ENCODE assay signal across 22 cellular contexts in genomic region chr11:71255323-71255722, GRCh38. TPM values are rescaled to one million over a fixed set of nuclear protein-coding genes. Genes with fewer than 3 reads are reported as not detected.
DNase-seq lines count a peak whose midpoint lies in the region; ATAC-seq and TF ChIP-seq lines count a peak whose summit lies in the region.
"Had no signal": no experiment of that assay in that cellular context is flagged by ENCODE, and none has a peak within 500 bp of the region (broad histone marks: within the 10 kb centered on the region; RNA-seq: fewer than 3 reads in every experiment).

No MANE protein-coding gene starts in this region.

- no peak overlapping the region for H4K91ac ChIP-seq in neuronal stem cell (ENCODE audit: low read depth, low read length, poor library complexity)

- H3K9me3 Mint-ChIP-seq in Caco-2 (ENCODE audit: unreplicated experiment), result no peaks in the 10 kb centered on the region
- peaks cover 5% of the 10 kb centered on the region for H3K9me3 Mint-ChIP-seq in osteocyte (ENCODE audit: unreplicated experiment)

- peak; percentile 58 for ATAC-seq in esophagus mucosa

- H3K4me3 Mint-ChIP-seq in Caco-2 (ENCODE audit: unreplicated experiment) (peak overlapping the region; percentile 2), osteocyte (ENCODE audit: unreplicated experiment) (no peak overlapping the region)
- H3K4me3 Mint-ChIP-seq: activated naive CD4-positive, alpha-beta T cell treated with anti-CD3 and anti-CD28 coated beads, Interleukin-2, amount 10 ng/mL, durations not matched to agents 7 days and 5 days had no signal

- CTCF ChIA-PET in Caco-2 (lab: Charles Lee), result interaction anchor here (0.5 to 1.3 kb wide), 3 partner anchors 29 to 44 kb away, joined by 3 read pairs; no protein-coding TSS in a partner anchor

- H3K4me1 Mint-ChIP-seq in Caco-2 (ENCODE audit: low read depth, unreplicated experiment) (peaks cover 50% of the 10 kb centered on the region), osteocyte (ENCODE audit: unreplicated experiment) (peaks cover 13% of the 10 kb centered on the region)

- H3K14ac ChIP-seq in neuronal stem cell (ENCODE audit: low read length), result no peak overlapping the region

- intact Hi-C loops in Caco-2 (cut with micrococcal nuclease; ENCODE audit: unreplicated experiment), result no loop called here

- no peak overlapping the region for H3K4ac ChIP-seq in neuronal stem cell (ENCODE audit: low read length)

- no peak overlapping the region for H2AK5ac ChIP-seq in neuronal stem cell (ENCODE audit: low read depth, low read length)

- no peak overlapping the region for H2AFZ ChIP-seq in neuronal stem cell (ENCODE audit: low read length)

- H2BK5ac ChIP-seq in neuronal stem cell (ENCODE audit: low read length), result no peak overlapping the region

- H3K36me3 Mint-ChIP-seq in Caco-2 (ENCODE audit: insufficient read depth, unreplicated experiment) (peaks cover 35% of the 10 kb centered on the region), osteocyte (ENCODE audit: unreplicated experiment) (no peaks in the 10 kb centered on the region)
- H3K36me3 Mint-ChIP-seq: activated naive CD4-positive, alpha-beta T cell treated with anti-CD3 and anti-CD28 coated beads, Interleukin-2, amount 10 ng/mL, durations not matched to agents 7 days and 5 days had no signal

- peak overlapping the region; percentile 11 for H3K18ac ChIP-seq in neuronal stem cell (ENCODE audit: low read length)

- H3K23ac ChIP-seq in neuronal stem cell (ENCODE audit: low read depth, low read length, poor library complexity), result no peak overlapping the region

- H2BK15ac ChIP-seq in neuronal stem cell (ENCODE audit: low read length), result no peak overlapping the region

- DNase-seq in Caco-2, result peak; percentile 66 to 85
- DNase-seq in DMS79 treated with DMSO at 0.1 percent for 48 hours (lab: John Stamatoyannopoulos, UW), result peak; percentile 56
- DNase-seq in neuronal stem cell (ENCODE audit: low spot score), result no peak
- no peak for DNase-seq in osteocyte (ENCODE audit: extremely low spot score, unreplicated experiment)
- no peak for DNase-seq in stimulated activated CD4-positive, alpha-beta T cell treated with anti-CD3 and anti-CD28 coated beads, Interleukin-12 subunit alpha, Interleukin-12 subunit beta, amount 100 ng/mL, for 4 hours
- DNase-seq in NCI-H82 (lab: John Stamatoyannopoulos, UW), result no peak
- DNase-seq: activated naive CD4-positive, alpha-beta T cell treated with anti-CD3 and anti-CD28 coated beads, Interleukin-2, amount 10 ng/mL, durations not matched to agents 7 days and 5 days; amniotic stem cell; C1 segment of cervical spinal cord; Calu3; glutamatergic neuron; KG1; kidney glomerular epithelial cell; mesenchymal stem cell; MM.1S; nucleus accumbens; Peyer's patch; SHP77 treated with DMSO at 0.1 percent for 48 hours; WERI-Rb-1 had no signal

- H4K8ac ChIP-seq in neuronal stem cell (ENCODE audit: low read depth, low read length), result no peak overlapping the region

- BruUV-seq in Caco-2 (replicated peaks; lab: Mats Ljungman, UMichigan), result no TSS peak

- H3K27me3 Mint-ChIP-seq in Caco-2 (ENCODE audit: insufficient read depth, unreplicated experiment), result no peaks in the 10 kb centered on the region
- H3K27me3 Mint-ChIP-seq in osteocyte (ENCODE audit: unreplicated experiment), result peaks cover 33% of the 10 kb centered on the region

- no peak overlapping the region for H3K4me2 ChIP-seq in neuronal stem cell (ENCODE audit: insufficient read depth, low read length, poor library complexity, severe bottlenecking)

- peaks cover 38% of the 10 kb centered on the region for H3K4me1 ChIP-seq in Caco-2
- H3K4me1 ChIP-seq in neuronal stem cell (ENCODE audit: control insufficient read depth in 2 of 2, insufficient read depth in 1 of 2, low read depth in 1 of 2, low read length in 2 of 2), result no peaks in the 10 kb centered on the region

- no peak overlapping the region for H3K27ac ChIP-seq in neuronal stem cell (replicated peaks; ENCODE audit: low read length)
- H3K27ac ChIP-seq: epithelial cell of prostate, Peyer's patch, WERI-Rb-1 had no signal

- peaks cover 10% of the 10 kb centered on the region; the same call in 1 of the 2 replicates for H3K9me3 ChIP-seq in Caco-2
- peaks cover 0 to 2% of the 10 kb centered on the region in 2 donors for H3K9me3 ChIP-seq in neuronal stem cell (replicated peaks in 1 of 2; ENCODE audit: control insufficient read depth in 2 of 2, insufficient read depth in 1 of 2, low read depth in 1 of 2, low read length in 2 of 2)
- H3K9me3 ChIP-seq: upper lobe of left lung had no signal

- H3K27ac Mint-ChIP-seq in Caco-2 (ENCODE audit: unreplicated experiment) (peak overlapping the region; percentile 95), osteocyte (ENCODE audit: unreplicated experiment) (no peak overlapping the region)
- H3K27ac Mint-ChIP-seq: activated naive CD4-positive, alpha-beta T cell treated with anti-CD3 and anti-CD28 coated beads, Interleukin-2, amount 10 ng/mL, durations not matched to agents 7 days and 5 days had no signal

- H3K4me3 ChIP-seq in Caco-2 (ENCODE audit: low read depth, low read length) (no peak overlapping the region), neuronal stem cell (ENCODE audit: low read length in 2 of 2) (no peak overlapping the region)
- H3K4me3 ChIP-seq: Peyer's patch, upper lobe of left lung had no signal

- no peaks in the 10 kb centered on the region for H3K36me3 ChIP-seq in Caco-2 (ENCODE audit: control insufficient read depth, insufficient read depth, low read length)
- H3K36me3 ChIP-seq in neuronal stem cell (replicated peaks in 1 of 2; ENCODE audit: control insufficient read depth in 2 of 2, insufficient read depth in 2 of 2, low read length in 2 of 2), result no peaks in the 10 kb centered on the region
- H3K36me3 ChIP-seq: Peyer's patch, upper lobe of left lung, WERI-Rb-1 had no signal

- H2BK120ac ChIP-seq in neuronal stem cell (ENCODE audit: low read depth, low read length), result no peak overlapping the region

- no peak overlapping the region for H2BK12ac ChIP-seq in neuronal stem cell (ENCODE audit: low read length)

- WGBS in neuronal stem cell (ENCODE audit: extremely low coverage in 2 of 2, insufficient read length in 2 of 2, insufficient replicate concordance in 1 of 2), 2 donors, result no CpG with 5 or more reads among the region's 5 CpGs

- H3K79me1 ChIP-seq in neuronal stem cell (ENCODE audit: low read depth, low read length), result no peaks in the 10 kb centered on the region

- no peak for TF ChIP-seq CTCF in Caco-2 (IDR thresholded peaks at IDR 0.05; ENCODE audit: insufficient read depth in 1 of 2, low read depth in 1 of 2, low read length in 1 of 2, severe bottlenecking in 1 of 2, unreplicated experiment in 1 of 2)
- TF ChIP-seq CTCF in osteocyte (IDR thresholded peaks at IDR 0.05), result no peak

- H3K9ac ChIP-seq in neuronal stem cell (ENCODE audit: low read depth, low read length, poor library complexity), result no peak overlapping the region

- POLR2A ChIA-PET in Caco-2 (lab: Charles Lee), result interaction anchor here (1.2 to 1.5 kb wide), 2 partner anchors 13 to 29 kb away, joined by 3 to 7 read pairs; no protein-coding TSS in a partner anchor

- H3K27me3 ChIP-seq in Caco-2 (replicated peaks; ENCODE audit: control insufficient read depth, insufficient read depth, low read length) (no peaks in the 10 kb centered on the region), neuronal stem cell (ENCODE audit: control insufficient read depth in 3 of 3, insufficient read depth in 3 of 3, low read depth in 1 of 3, low read length in 3 of 3) (peaks cover 9 to 61% (median 22%) of the 10 kb centered on the region in 3 experiments)
- H3K27me3 ChIP-seq: Peyer's patch had no signal

RNA-seq across cellular contexts. Expression of gene SHANK2, which starts 2.9 kb away (rescaled TPM):
- total RNA-seq in Caco-2 (2022) (175 and 177 TPM in 2 replicates), esophagus mucosa (2.5 TPM), osteocyte (0.03 and 0.16 TPM in 2 replicates)
- 5.0 TPM for polyA plus RNA-seq in neuronal stem cell (2013, experiment 1 of 2)
- 5.0 TPM for polyA plus RNA-seq in neuronal stem cell (2013, experiment 2 of 2)

Comparison
In these comparisons a context has a peak if more than half of its experiments do, and no peak if none do; other contexts are left out.
1. DNase-seq: peak in Caco-2 (2 of 2) and DMS79 treated with DMSO at 0.1 percent for 48 hours (single experiment); none in neuronal stem cell (single experiment), osteocyte (single experiment), stimulated activated CD4-positive, alpha-beta T cell treated with anti-CD3 and anti-CD28 coated beads, Interleukin-12 subunit alpha, Interleukin-12 subunit beta, amount 100 ng/mL, for 4 hours (single experiment) and NCI-H82 (single experiment).
2. RNA of gene SHANK2, which starts 2.9 kb away (total RNA-seq): 175 to 177 TPM in Caco-2; 2.5 TPM in esophagus mucosa (single experiment) and 0.03 to 0.16 TPM in osteocyte; every median in the first group is over 10 times any median in the second.